In genomic region chr3:115040673-115041286, GRCh38 we compare ENCODE assay signal across 8 cellular contexts.
DNase-seq lines count a peak whose midpoint lies in the region; ATAC-seq lines count a peak whose summit lies in the region.

No MANE protein-coding gene starts in this region.

- DNase-seq in Caki2 (ENCODE audit: low read depth) (peak; percentile 8), NCI-H2227 treated with DMSO at 0.1 percent for 48 hours (lab: John Stamatoyannopoulos, UW) (peak; percentile 25), left cardiac atrium (peak; percentile 29), cerebellar cortex (ENCODE audit: low spot score) (no peak)
- DNase-seq in activated T-cell treated with anti-CD3 and anti-CD28 coated beads, Interleukin-2, amount 50 U/mL, for 48 hours: peak; percentile 27 to 31
- DNase-seq in stimulated activated CD4-positive, alpha-beta T cell treated with anti-CD3 and anti-CD28 coated beads, Interleukin-12 subunit alpha, Interleukin-12 subunit beta, amount 100 ng/mL, for 4 hours: peak; percentile 10

- in situ Hi-C loops in Caki2 (cut with HindIII; ENCODE audit: low pct_unique_long_range_greater_than_20kb, low sequenced_read_pairs): no loop called here

- ATAC-seq in GM21423 (IDR thresholded peaks at IDR 0.05; ENCODE audit: unreplicated experiment) (peak; percentile 58), left cardiac atrium (peak in 1 of 2 donors; percentile 46), HG03354 (IDR thresholded peaks at IDR 0.05; ENCODE audit: poor library complexity, severe bottlenecking, unreplicated experiment) (no peak)

- intact Hi-C loops in left cardiac atrium (cut with DNase I): no loop called here
